10 cellular contexts compared by ENCODE assay signal in genomic region chr10:87961314-87961713, GRCh38.
DNase-seq lines count a peak whose midpoint lies in the region; ATAC-seq and TF ChIP-seq lines count a peak whose summit lies in the region.
"Had no signal": no experiment of that assay in that cellular context is flagged by ENCODE, and none has a peak within 500 bp of the region (broad histone marks: within the 10 kb centered on the region; RNA-seq: fewer than 3 reads in every experiment).

No MANE protein-coding gene starts in this region.

- POLR2A ChIA-PET in MCF 10A (lab: Yijun Ruan, JAX): interaction anchor here (1.1 kb wide), 2 partner anchors 30 to 35 kb away, joined by 4 read pairs; no protein-coding TSS in a partner anchor

- ATAC-seq in left lung (peak; percentile 89), GM21367 (IDR thresholded peaks at IDR 0.05; ENCODE audit: unreplicated experiment) (no peak)
- ATAC-seq: WTC11 had no signal

- H3K4me3 ChIP-seq in mammary epithelial cell (replicated peaks in 1 of 3; ENCODE audit: insufficient read depth in 1 of 3, low read depth in 2 of 3, low read length in 3 of 3): no peak overlapping the region
- H3K4me3 ChIP-seq in left lung: no peak overlapping the region
- no peak overlapping the region for H3K4me3 ChIP-seq in vagina
- H3K4me3 ChIP-seq: testis had no signal

- no peaks in the 10 kb centered on the region for H3K9me3 Mint-ChIP-seq in MCF 10A (ENCODE audit: unreplicated experiment)
- H3K9me3 Mint-ChIP-seq: WTC11 had no signal

- peaks cover 3% of the 10 kb centered on the region for H3K79me2 ChIP-seq in mammary epithelial cell (ENCODE audit: insufficient read depth, low read length)

- intact Hi-C loops in MCF 10A (cut with micrococcal nuclease): no loop called here
- intact Hi-C loops in mammary epithelial cell (cut with micrococcal nuclease): no loop called here
- intact Hi-C loops in left lung (cut with DNase I): no loop called here
- intact Hi-C loops in vagina (cut with DNase I): no loop called here

- H4K20me1 ChIP-seq in mammary epithelial cell (ENCODE audit: insufficient read depth, low read length): no peaks in the 10 kb centered on the region

- H3K27ac ChIP-seq in mammary epithelial cell (ENCODE audit: insufficient read depth, low read depth, low read length) (no peak overlapping the region), caudate nucleus (ENCODE audit: low read depth, low read length) (peak overlapping the region; percentile 8), left lung (peak overlapping the region in 1 of 2 donors; percentile 42), vagina (peak overlapping the region; percentile 27)
- H3K27ac ChIP-seq: testis had no signal

- BruUV-seq in MCF 10A (replicated peaks; lab: Mats Ljungman, UMichigan): no TSS peak
- no TSS peak for BruUV-seq in mammary epithelial cell (replicated peaks; lab: Mats Ljungman, UMichigan)

- WGBS in mammary epithelial cell (ENCODE audit: low coverage, missing lambda C conversion rate): 50% methylated on average over 2 of the region's 2 CpGs

- DNase-seq in MCF 10A (ENCODE audit: unreplicated experiment) (peak; percentile 53), mammary epithelial cell (no peak), caudate nucleus (lab: John Stamatoyannopoulos, UW) (no peak), left lung (no peak), vagina (ENCODE audit: extremely low spot score in 2 of 2) (no peak), NCI-H1694 treated with DMSO at 0.1 percent for 48 hours (lab: John Stamatoyannopoulos, UW) (no peak), iPS-NIHi7 (ENCODE audit: extremely low spot score) (no peak)
- DNase-seq: testis had no signal

- no peak overlapping the region for H3K4me3 Mint-ChIP-seq in MCF 10A (ENCODE audit: unreplicated experiment)
- H3K4me3 Mint-ChIP-seq: WTC11 had no signal

- H3K9me3 ChIP-seq in mammary epithelial cell (replicated peaks; ENCODE audit: insufficient read depth, low read length) (no peaks in the 10 kb centered on the region), left lung (no peaks in the 10 kb centered on the region), vagina (no peaks in the 10 kb centered on the region)
- H3K9me3 ChIP-seq: testis had no signal

- TF ChIP-seq CTCF in MCF 10A (IDR thresholded peaks at IDR 0.05; ENCODE audit: unreplicated experiment): no peak
- TF ChIP-seq CTCF in mammary epithelial cell (conservative IDR thresholded peaks at IDR 0.05 in 1 of 2, IDR thresholded peaks at IDR 0.05 in 1 of 2; ENCODE audit: extremely low read depth in 1 of 2, insufficient read depth in 1 of 2, low read depth in 1 of 2, low read length in 2 of 2): no peak
- no peak for TF ChIP-seq CTCF in left lung (IDR thresholded peaks at IDR 0.05)
- no peak for TF ChIP-seq CTCF in vagina (IDR thresholded peaks at IDR 0.05)

- H3K4me1 ChIP-seq in mammary epithelial cell (ENCODE audit: insufficient read depth, low read length) (peaks cover 5% of the 10 kb centered on the region), left lung (no peaks in the 10 kb centered on the region), vagina (peaks cover 15% of the 10 kb centered on the region)
- H3K4me1 ChIP-seq: testis had no signal

- CTCF ChIA-PET in MCF 10A (lab: Yijun Ruan, JAX) (no interaction called here), mammary epithelial cell (lab: Charles Lee; ENCODE audit: low non-redundant PET) (no interaction called here)

- TF ChIP-seq POLR2A in vagina (IDR thresholded peaks at IDR 0.05): no peak

- dilution Hi-C loops in mammary epithelial cell (cut with HindIII; ENCODE audit: low sequenced_read_pairs): no loop called here

- no peak overlapping the region for H2AFZ ChIP-seq in mammary epithelial cell (ENCODE audit: low read depth, low read length)

- peaks cover 84% of the 10 kb centered on the region for H3K36me3 Mint-ChIP-seq in MCF 10A (ENCODE audit: insufficient read depth, unreplicated experiment)

- H3K4me2 ChIP-seq in mammary epithelial cell (ENCODE audit: insufficient read depth, low read depth, low read length): no peak overlapping the region

- H3K27me3 ChIP-seq in mammary epithelial cell (ENCODE audit: insufficient read depth, low read length) (no peaks in the 10 kb centered on the region), left lung (no peaks in the 10 kb centered on the region), vagina (no peaks in the 10 kb centered on the region)
- H3K27me3 ChIP-seq: testis had no signal

- H3K9ac ChIP-seq in mammary epithelial cell (ENCODE audit: insufficient read depth, low read length): no peak overlapping the region

- in situ Hi-C loops in mammary epithelial cell (cut with MboI; ENCODE audit: low sequenced_read_pairs in 2 of 2): no loop called here

- H3K36me3 ChIP-seq in mammary epithelial cell (ENCODE audit: insufficient read depth, low read length): peaks cover 20% of the 10 kb centered on the region
- H3K36me3 ChIP-seq in left lung: peaks cover 0 to 57% of the 10 kb centered on the region in 2 donors
- H3K36me3 ChIP-seq in vagina: peaks cover 0 to 18% of the 10 kb centered on the region in 2 donors

- no peaks in the 10 kb centered on the region for H3K27me3 Mint-ChIP-seq in MCF 10A (ENCODE audit: insufficient read depth, unreplicated experiment)

- peaks cover 16% of the 10 kb centered on the region for H3K4me1 Mint-ChIP-seq in MCF 10A (ENCODE audit: insufficient read depth, unreplicated experiment)

- H3K27ac Mint-ChIP-seq in MCF 10A (ENCODE audit: low read depth, unreplicated experiment): peak overlapping the region; percentile 68
- H3K27ac Mint-ChIP-seq: WTC11 had no signal
